In genomic region chr3:126558336-126559071, GRCh38 we compare ENCODE assay signal across 21 cellular contexts. TPM values are rescaled to one million over a fixed set of nuclear protein-coding genes. Genes with fewer than 3 reads are reported as not detected.
DNase-seq lines count a peak whose midpoint lies in the region; ATAC-seq, FAIRE-seq and TF ChIP-seq lines count a peak whose summit lies in the region.
"Had no signal": no experiment of that assay in that cellular context is flagged by ENCODE, and none has a peak within 500 bp of the region (broad histone marks: within the 10 kb centered on the region; RNA-seq: fewer than 3 reads in every experiment).

A gene with protein sequence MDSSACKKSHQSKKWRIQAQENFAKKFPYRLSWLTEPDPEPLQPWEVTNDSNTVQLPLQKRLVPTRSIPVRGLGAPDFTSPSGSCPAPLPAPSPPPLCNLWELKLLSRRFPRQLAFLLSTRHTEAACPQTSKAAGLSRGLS (minus strand): TSS chr3:126558932. CDS start chr3:126553390, 5,542 bp downstream.

- H3K23ac ChIP-seq in H1 (ENCODE audit: insufficient read length): no peak within 1 kb of the TSS

- no peak within 1 kb of the TSS for H4K91ac ChIP-seq in H1 (replicated peaks; ENCODE audit: insufficient read length, low read length)

- H3K23me2 ChIP-seq in H1 (ENCODE audit: low read depth, low read length): peaks cover 6% of the 10 kb centered on the region; the same call in 1 of the 2 replicates

- no peak for TF ChIP-seq POLR2A in H1 (IDR thresholded peaks at IDR 0.05; ENCODE audit: control extremely low read depth in 1 of 2, low read depth in 2 of 2, low read length in 2 of 2)
- TF ChIP-seq POLR2A in uterus (IDR thresholded peaks at IDR 0.05): no peak

- H3K4me3 ChIP-seq in H1 (ENCODE audit: extremely low read depth in 1 of 4, insufficient read depth in 2 of 4, low read depth in 3 of 4, low read length in 4 of 4): no peak within 1 kb of the TSS
- H3K4me3 ChIP-seq in uterus: no peak within 1 kb of the TSS
- H3K4me3 ChIP-seq: K562, skin epidermis had no signal

- H3K18ac ChIP-seq in H1 (ENCODE audit: extremely low read depth, low read length): no peak within 1 kb of the TSS

- H3K9me3 Mint-ChIP-seq in activated naive CD8-positive, alpha-beta T cell treated with anti-CD3 and anti-CD28 coated beads, Interleukin-2, amount 10 ng/mL, durations not matched to agents 7 days and 5 days: no peaks in the 10 kb centered on the region
- H3K9me3 Mint-ChIP-seq in activated naive CD8-positive, alpha-beta T cell treated with anti-CD3 and anti-CD28 coated beads, Interleukin-2, amount 50 U/mL, for 24 hours: peaks cover 5% of the 10 kb centered on the region
- H3K9me3 Mint-ChIP-seq: effector memory CD8-positive, alpha-beta T cell had no signal

- H4K20me1 ChIP-seq in H1 (replicated peaks in 1 of 2; ENCODE audit: control insufficient read depth in 1 of 2, insufficient read depth in 2 of 2, low read length in 2 of 2): peaks cover 0 to 5% of the 10 kb centered on the region in 2 experiments

- H2BK15ac ChIP-seq in H1 (ENCODE audit: low read length): no peak within 1 kb of the TSS

- no peak within 1 kb of the TSS for H2BK120ac ChIP-seq in H1 (replicated peaks; ENCODE audit: low read depth, low read length)

- TF ChIP-seq EP300 in H1 (IDR thresholded peaks at IDR 0.05; ENCODE audit: borderline replicate concordance in 1 of 2, low read depth in 2 of 2, low read length in 2 of 2): no peak

- WGBS in H1 (ENCODE audit: extremely low coverage in 1 of 2, insufficient coverage in 1 of 2, insufficient read length in 1 of 2, insufficient replicate concordance in 2 of 2, low coverage in 1 of 2, low lambda C conversion rate in 2 of 2, missing lambda C conversion rate in 1 of 2), 2 experiments: 81% methylated on average over 9 of the region's 9 CpGs; no CpG with 5 or more reads in 1 of the 2 experiments

- no peak for FAIRE-seq in H1 (lab: Jason Lieb, UNC)
- FAIRE-seq: K562 had no signal

- intact Hi-C loops in uterus (cut with DNase I; ENCODE audit: low total_unique reads): no loop called here

- H3K56ac ChIP-seq in H1 (replicated peaks; ENCODE audit: insufficient read length, low read depth, low read length): no peak within 1 kb of the TSS

- TF ChIP-seq RAD21 in H1 (IDR thresholded peaks at IDR 0.05 in 1 of 2, conservative IDR thresholded peaks at IDR 0.05 in 1 of 2; ENCODE audit: low read depth in 2 of 2, low read length in 2 of 2): no peak

- H2BK20ac ChIP-seq in H1 (ENCODE audit: low read length): no peak within 1 kb of the TSS

- H4K8ac ChIP-seq in H1 (ENCODE audit: extremely low read depth, insufficient read depth, low read length): peak within 1 kb of the TSS; percentile 71

- H3K79me1 ChIP-seq in H1 (ENCODE audit: low read depth, low read length): no peaks in the 10 kb centered on the region

- no peak within 1 kb of the TSS for H2BK5ac ChIP-seq in H1 (ENCODE audit: low read depth, low read length)

- H3K27ac ChIP-seq in H1 (ENCODE audit: low read depth, low read length): no peak within 1 kb of the TSS
- H3K27ac ChIP-seq in uterus: no peak within 1 kb of the TSS
- H3K27ac ChIP-seq: brain microvascular endothelial cell, skin epidermis, WERI-Rb-1 had no signal

- no peaks in the 10 kb centered on the region for H3K27me3 ChIP-seq in H1 (replicated peaks in 1 of 4; ENCODE audit: control insufficient read depth in 3 of 4, extremely low read depth in 1 of 4, insufficient read depth in 3 of 4, low read length in 3 of 4)
- no peaks in the 10 kb centered on the region for H3K27me3 ChIP-seq in uterus

- H4K5ac ChIP-seq in H1 (ENCODE audit: insufficient read length, low read depth, low read length): no peak within 1 kb of the TSS

- no peak within 1 kb of the TSS for H3K27ac Mint-ChIP-seq in activated naive CD8-positive, alpha-beta T cell treated with anti-CD3 and anti-CD28 coated beads, Interleukin-2, amount 10 ng/mL, durations not matched to agents 7 days and 5 days
- no peak within 1 kb of the TSS for H3K27ac Mint-ChIP-seq in activated naive CD8-positive, alpha-beta T cell treated with anti-CD3 and anti-CD28 coated beads, Interleukin-2, amount 50 U/mL, for 24 hours
- H3K27ac Mint-ChIP-seq: activated naive CD4-positive, alpha-beta T cell treated with anti-CD3 and anti-CD28 coated beads, Interleukin-2, amount 50 U/mL, for 72 hours; CD8-positive, alpha-beta memory T cell; effector memory CD8-positive, alpha-beta T cell had no signal

- peak; percentile 19 for DNase-seq in activated naive CD8-positive, alpha-beta T cell treated with anti-CD3 and anti-CD28 coated beads, Interleukin-2, amount 10 ng/mL, durations not matched to agents 7 days and 5 days
- no peak for DNase-seq in activated naive CD8-positive, alpha-beta T cell treated with anti-CD3 and anti-CD28 coated beads, Interleukin-2, amount 50 U/mL, for 24 hours
- peak in 1 of 2 experiments; percentile 41 for DNase-seq in H1 (ENCODE audit: low read depth in 1 of 2, low spot score in 2 of 2)
- peak; percentile 12 for DNase-seq in omental fat pad (ENCODE audit: low spot score)
- peak; percentile 5 to 7 for DNase-seq in uterus
- DNase-seq in SW 1271 (lab: John Stamatoyannopoulos, UW): no peak
- no peak for DNase-seq in HPDE6-E6E7 (ENCODE audit: extremely low spot score)
- DNase-seq: brain microvascular endothelial cell; effector memory CD8-positive, alpha-beta T cell; hypothalamus; NCI-H774; occipital lobe; T-helper 1 cell; WERI-Rb-1 had no signal

- no peak within 1 kb of the TSS for H3K4ac ChIP-seq in H1 (replicated peaks; ENCODE audit: insufficient read length, low read depth, low read length)

- H3K14ac ChIP-seq in H1 (ENCODE audit: insufficient read length): no peak within 1 kb of the TSS

- no peaks in the 10 kb centered on the region for H3K36me3 Mint-ChIP-seq in activated naive CD8-positive, alpha-beta T cell treated with anti-CD3 and anti-CD28 coated beads, Interleukin-2, amount 10 ng/mL, durations not matched to agents 7 days and 5 days
- H3K36me3 Mint-ChIP-seq in activated naive CD8-positive, alpha-beta T cell treated with anti-CD3 and anti-CD28 coated beads, Interleukin-2, amount 50 U/mL, for 24 hours (ENCODE audit: low read depth): no peaks in the 10 kb centered on the region
- H3K36me3 Mint-ChIP-seq: activated naive CD4-positive, alpha-beta T cell treated with anti-CD3 and anti-CD28 coated beads, Interleukin-2, amount 50 U/mL, for 72 hours; CD8-positive, alpha-beta memory T cell had no signal

- H3K4me3 Mint-ChIP-seq in activated naive CD8-positive, alpha-beta T cell treated with anti-CD3 and anti-CD28 coated beads, Interleukin-2, amount 10 ng/mL, durations not matched to agents 7 days and 5 days: no peak within 1 kb of the TSS
- no peak within 1 kb of the TSS for H3K4me3 Mint-ChIP-seq in activated naive CD8-positive, alpha-beta T cell treated with anti-CD3 and anti-CD28 coated beads, Interleukin-2, amount 50 U/mL, for 24 hours
- H3K4me3 Mint-ChIP-seq: CD8-positive, alpha-beta memory T cell; effector memory CD8-positive, alpha-beta T cell had no signal

- no peak within 1 kb of the TSS for H2AK5ac ChIP-seq in H1 (ENCODE audit: low read depth, low read length)

- no peaks in the 10 kb centered on the region for H3K4me1 Mint-ChIP-seq in activated naive CD8-positive, alpha-beta T cell treated with anti-CD3 and anti-CD28 coated beads, Interleukin-2, amount 10 ng/mL, durations not matched to agents 7 days and 5 days
- no peaks in the 10 kb centered on the region for H3K4me1 Mint-ChIP-seq in activated naive CD8-positive, alpha-beta T cell treated with anti-CD3 and anti-CD28 coated beads, Interleukin-2, amount 50 U/mL, for 24 hours
- H3K4me1 Mint-ChIP-seq: CD8-positive, alpha-beta memory T cell had no signal

- no peak within 1 kb of the TSS for H3K4me2 ChIP-seq in H1 (ENCODE audit: insufficient read depth in 1 of 2, low read depth in 2 of 2, low read length in 2 of 2)

- H3K9ac ChIP-seq in H1 (replicated peaks in 1 of 4; ENCODE audit: extremely low read depth in 1 of 4, low read depth in 3 of 4, low read length in 3 of 4): no peak within 1 kb of the TSS

- H2AFZ ChIP-seq in H1 (ENCODE audit: low read length): 0 out of 2 replicates have a peak within 1 kb of the TSS, but pooled peaks have one; percentile 33

- H2BK12ac ChIP-seq in H1 (ENCODE audit: low read depth, low read length): no peak within 1 kb of the TSS; the same call in 1 of the 2 replicates

- ATAC-seq in activated naive CD8-positive, alpha-beta T cell treated with anti-CD3 and anti-CD28 coated beads, Interleukin-2, amount 10 ng/mL, durations not matched to agents 7 days and 5 days (ENCODE audit: low read depth): no peak
- no peak for ATAC-seq in activated naive CD8-positive, alpha-beta T cell treated with anti-CD3 and anti-CD28 coated beads, Interleukin-2, amount 50 U/mL, for 24 hours
- ATAC-seq in omental fat pad (ENCODE audit: low FRiP score) (no peak), HG02610 (IDR thresholded peaks at IDR 0.05; ENCODE audit: unreplicated experiment) (no peak)
- ATAC-seq: activated naive CD4-positive, alpha-beta T cell treated with anti-CD3 and anti-CD28 coated beads, Interleukin-2, amount 50 U/mL, for 72 hours; effector memory CD8-positive, alpha-beta T cell; K562 had no signal

- no peak for TF ChIP-seq CTCF in H1 (IDR thresholded peaks at IDR 0.05; ENCODE audit: control extremely low read depth in 1 of 3, insufficient read depth in 1 of 3, low read depth in 1 of 3, low read length in 3 of 3)
- no peak for TF ChIP-seq CTCF in omental fat pad (IDR thresholded peaks at IDR 0.05)
- no peak for TF ChIP-seq CTCF in uterus (IDR thresholded peaks at IDR 0.05)

- H3K36me3 ChIP-seq in H1 (ENCODE audit: control insufficient read depth in 2 of 4, insufficient read depth in 4 of 4, low read length in 3 of 4) (no peaks in the 10 kb centered on the region; a peak in 1 of 8 replicates), uterus (no peaks in the 10 kb centered on the region)
- H3K36me3 ChIP-seq: brain microvascular endothelial cell, WERI-Rb-1 had no signal

- POLR2A ChIA-PET in activated naive CD8-positive, alpha-beta T cell treated with anti-CD3 and anti-CD28 coated beads, Interleukin-2, amount 10 ng/mL, durations not matched to agents 7 days and 5 days (lab: Charles Lee): no interaction called here
- POLR2A ChIA-PET in H1 (lab: Charles Lee; ENCODE audit: partially characterized antibody): no interaction called here

- CTCF ChIA-PET in H1 (lab: Charles Lee; ENCODE audit: partially characterized antibody): interaction anchor here (1.2 kb wide), 1 partner anchor 120 kb away, joined by 3 read pairs; no protein-coding TSS in a partner anchor

- peaks cover 23% of the 10 kb centered on the region for H3K27me3 Mint-ChIP-seq in activated naive CD8-positive, alpha-beta T cell treated with anti-CD3 and anti-CD28 coated beads, Interleukin-2, amount 10 ng/mL, durations not matched to agents 7 days and 5 days
- no peaks in the 10 kb centered on the region for H3K27me3 Mint-ChIP-seq in activated naive CD8-positive, alpha-beta T cell treated with anti-CD3 and anti-CD28 coated beads, Interleukin-2, amount 50 U/mL, for 24 hours

- no peaks in the 10 kb centered on the region for H3K79me2 ChIP-seq in H1 (ENCODE audit: control insufficient read depth in 1 of 2, insufficient read depth in 2 of 2, low read length in 2 of 2)

- H3K9me3 ChIP-seq in H1 (ENCODE audit: insufficient read depth in 2 of 2, low read depth in 1 of 2, low read length in 1 of 2): no peaks in the 10 kb centered on the region
- no peaks in the 10 kb centered on the region for H3K9me3 ChIP-seq in uterus

- H3K4me1 ChIP-seq in H1 (replicated peaks in 1 of 4; ENCODE audit: control insufficient read depth in 3 of 4, insufficient read depth in 4 of 4, low read length in 3 of 4) (no peaks in the 10 kb centered on the region), uterus (no peaks in the 10 kb centered on the region)

RNA-seq across cellular contexts. Expression of the gene that starts here (rescaled TPM):
- total RNA-seq in activated naive CD8-positive, alpha-beta T cell treated with anti-CD3 and anti-CD28 coated beads, Interleukin-2, amount 10 ng/mL, durations not matched to agents 7 days and 5 days: not detected
- total RNA-seq in H1 (2021; fragmentation: NEBNext Ultra II Directional; extraction: Animal tissue kit (Norgen Biotek cat#: 25700)): not detected in 2 replicates
- not detected in 2 replicates for polyA plus RNA-seq in H1 (2011; rRNA removed)
- polyA plus RNA-seq in H1 (2011; cell fraction: cytosol; rRNA removed): not detected
- not detected for polyA plus RNA-seq in H1 (2011; cell fraction: nucleus; rRNA removed)
- polyA plus RNA-seq in H1 (2012, experiment 1 of 2): not detected in 4 replicates
- polyA plus RNA-seq in H1 (2012, experiment 2 of 2): not detected
- polyA plus RNA-seq in H1 (2013, experiment 1 of 2): not detected
- not detected for polyA plus RNA-seq in H1 (2013, experiment 2 of 2)
- polyA minus RNA-seq in H1 (2011; rRNA and poly(A)+ RNA removed): not detected in 2 replicates
- not detected for polyA minus RNA-seq in H1 (2011; cell fraction: cytosol; rRNA and poly(A)+ RNA removed)
- not detected for polyA minus RNA-seq in H1 (2011; cell fraction: nucleus; rRNA and poly(A)+ RNA removed)
- total RNA-seq in omental fat pad (not detected), uterus (not detected)
- total RNA-seq: activated naive CD4-positive, alpha-beta T cell treated with anti-CD3 and anti-CD28 coated beads, Interleukin-2, amount 50 U/mL, for 72 hours; CD8-positive, alpha-beta memory T cell; K562; mononuclear cell; occipital lobe; RPMI7951 had no signal
- polyA plus RNA-seq: CD8-positive, alpha-beta memory T cell; K562 had no signal

Comparison
In these comparisons a context has a peak if more than half of its experiments do, and no peak if none do; other contexts are left out.
1. Peak in DNase-seq in activated naive CD8-positive, alpha-beta T cell treated with anti-CD3 and anti-CD28 coated beads, Interleukin-2, amount 10 ng/mL, durations not matched to agents 7 days and 5 days; RNA of the gene not detected or under 1 TPM.
2. Peak in DNase-seq in omental fat pad; RNA of the gene not detected or under 1 TPM.
3. Peak in DNase-seq in uterus; RNA of the gene not detected or under 1 TPM.